ENCODE assay signal across 1 cellular context in the genomic region with DNA sequence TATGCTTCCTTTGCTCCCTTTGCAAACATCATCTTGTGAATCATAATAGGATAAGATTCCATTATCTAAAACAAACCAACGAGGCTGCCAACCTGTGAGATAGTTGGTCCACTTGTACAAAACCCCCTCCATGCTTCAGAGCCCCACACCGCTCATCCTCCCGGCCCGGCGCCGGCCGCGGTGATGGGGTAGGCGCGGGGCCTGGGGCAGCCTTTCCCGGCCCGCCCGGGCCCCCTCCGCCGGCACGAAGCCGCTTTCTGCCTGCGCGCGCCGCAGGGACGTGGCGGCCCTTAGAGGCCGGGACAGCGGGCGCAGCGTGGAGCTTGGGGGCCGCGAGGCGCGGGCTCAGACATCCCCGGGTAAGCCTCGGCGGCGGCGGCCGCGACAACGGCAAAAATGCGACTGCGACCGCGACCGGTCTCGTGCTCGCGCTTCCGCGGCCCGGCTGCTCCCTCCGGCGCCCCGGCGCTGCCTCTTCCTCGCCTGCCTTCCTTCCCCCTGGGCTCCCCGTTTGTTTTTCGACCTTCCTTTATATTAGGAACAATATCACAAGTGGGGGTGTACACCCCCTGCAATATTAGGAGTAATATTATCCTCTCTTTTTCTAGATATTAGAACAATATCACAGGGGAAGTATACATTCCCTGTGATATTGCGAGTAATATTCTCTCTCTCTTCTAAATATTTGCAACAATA.
TF ChIP-seq lines count a peak whose summit lies in the region.

No MANE protein-coding gene starts in this region.

TF ChIP-seq in HepG2, 621 proteins besides CTCF, POLR2A, EP300 and RAD21:
- TF ChIP-seq EZH2 (conservative IDR thresholded peaks at IDR 0.05; ENCODE audit: low read depth, low read length): peak; percentile 80; the same call in 1 of the 2 replicates
- TF ChIP-seq MTF2 (CRISPR knock-in tag; IDR thresholded peaks at IDR 0.05; ENCODE audit: borderline replicate concordance): no peak
TF ChIP-seq in HepG2: peak in this region for 1.
